In genomic region chr2:20050104-20050711, GRCh38 we compare ENCODE assay signal across 8 cellular contexts. TPM values are rescaled to one million over a fixed set of nuclear protein-coding genes. Genes with fewer than 3 reads are reported as not detected.
DNase-seq lines count a peak whose midpoint lies in the region; ATAC-seq and TF ChIP-seq lines count a peak whose summit lies in the region.

No MANE protein-coding gene starts in this region.

- intact Hi-C loops in dorsolateral prefrontal cortex (cut with DNase I) = loop anchor here (2.0 to 5.0 kb wide), 4 partner anchors 59 to 1488 kb away; partner anchors contain the start of genes PUM2 (in 1 of the 2), RDH14 (in 1 of the 2), TTC32 (in 1 of the 2) and WDR35 (in 1 of the 2)

- DNase-seq in COLO668 (lab: John Stamatoyannopoulos, UW; ENCODE audit: unreplicated experiment) = peak; percentile 23
- DNase-seq in M059J (ENCODE audit: low read depth) = peak; percentile 76
- DNase-seq in SKM-1 (lab: John Stamatoyannopoulos, UW; ENCODE audit: unreplicated experiment) = peak; percentile 60
- no peak for DNase-seq in dorsolateral prefrontal cortex
- peak; percentile 65 for DNase-seq in myocyte (ENCODE audit: low read depth)
- no peak for DNase-seq in iPS-NIHi11 (ENCODE audit: low spot score)

- peak overlapping the region; percentile 49 to 96 (median 83) for H3K4me3 ChIP-seq in dorsolateral prefrontal cortex

- ATAC-seq in GM19455 (IDR thresholded peaks at IDR 0.05; ENCODE audit: unreplicated experiment) (peak; percentile 21), GM18505 (IDR thresholded peaks at IDR 0.05; ENCODE audit: unreplicated experiment) (no peak)

- TF ChIP-seq POLR2A in GM18505 (IDR thresholded peaks at IDR 0.05; ENCODE audit: borderline replicate concordance, extremely low read depth, insufficient read depth, insufficient read length) = no peak

- no peak for TF ChIP-seq CTCF in dorsolateral prefrontal cortex (IDR thresholded peaks at IDR 0.05 in 54 of 56, conservative IDR thresholded peaks at IDR 0.05 in 2 of 56; ENCODE audit: low read depth in 1 of 56, partially characterized antibody in 56 of 56)

- no peaks in the 10 kb centered on the region for H3K27me3 ChIP-seq in dorsolateral prefrontal cortex

- H3K27ac ChIP-seq in dorsolateral prefrontal cortex = peak overlapping the region; percentile 19 to 100 (median 99)

RNA-seq across cellular contexts. Expression of gene LAPTM4A, which starts 1.2 kb away (rescaled TPM):
- 211 and 216 TPM in 2 replicates for total RNA-seq in M059J (2014; rRNA removed; shearing (Covaris generic))
- 100 to 1,000 TPM in 2 of 120 experiments, 10 to 100 TPM in 118; 41.8 to 105 (median 65.3) TPM for total RNA-seq in dorsolateral prefrontal cortex
- 283 and 291 TPM in 2 replicates for total RNA-seq in myocyte
- 411 TPM for polyA plus RNA-seq in myocyte (2012)

RNA-seq across cellular contexts. Expression of gene MATN3, which starts 37.7 kb away (rescaled TPM):
- 0.81 and 1.3 TPM in 2 replicates for total RNA-seq in M059J (2014; rRNA removed; shearing (Covaris generic))
- 1 to 10 TPM in 115 of 120 experiments, under 1 TPM in 5; 0.34 to 9.2 (median 2.8) TPM for total RNA-seq in dorsolateral prefrontal cortex
- total RNA-seq in myocyte = 1.1 and 1.2 TPM in 2 replicates
- polyA plus RNA-seq in myocyte (2012) = 7.6 TPM

Comparison
In these comparisons a context has a peak if more than half of its experiments do, and no peak if none do; other contexts are left out.
1. DNase-seq: peak in COLO668 (single experiment), M059J (single experiment), SKM-1 (single experiment) and myocyte (single experiment); none in dorsolateral prefrontal cortex (0 of 10) and iPS-NIHi11 (single experiment).